Comparison of ENCODE assay signal across 24 cellular contexts in the genomic region with DNA sequence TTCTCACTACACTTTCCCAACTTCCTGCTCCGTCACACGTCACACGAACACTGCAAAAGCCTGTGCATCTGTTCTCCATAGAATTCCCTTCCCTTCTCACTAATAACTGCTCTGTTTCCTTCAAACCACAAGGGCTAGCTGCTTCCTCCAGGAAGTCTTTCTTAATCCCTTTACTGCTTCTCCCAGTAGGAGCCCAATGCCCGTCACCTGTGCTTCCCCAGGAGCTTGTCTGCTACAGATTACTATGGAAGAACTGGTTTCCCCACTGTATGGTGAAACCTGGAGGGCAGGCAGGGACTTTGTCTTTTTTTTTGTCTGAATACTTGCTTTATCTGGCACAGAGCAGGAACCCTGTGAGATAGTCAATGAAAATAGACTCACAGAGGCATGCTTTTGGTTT.
"Had no signal": no experiment of that assay in that cellular context is flagged by ENCODE, and none has a peak within 500 bp of the region (broad histone marks: within the 10 kb centered on the region; RNA-seq: fewer than 3 reads in every experiment).

No MANE protein-coding gene starts in this region.

- H3K4me3 ChIP-seq: heart right ventricle, left lung, sigmoid colon, transverse colon, uterus had no signal

- DNase-seq: activated CD4-positive, alpha-beta T cell treated with anti-CD3 and anti-CD28 coated beads for 1 hour; activated CD8-positive, alpha-beta memory T cell treated with anti-CD3 and anti-CD28 coated beads, Interleukin-2, amount 50 U/mL, for 48 hours; activated naive CD4-positive, alpha-beta T cell; activated T-cell treated with anti-CD3 and anti-CD28 coated beads, Interleukin-2, amount 50 U/mL, for 4 hours; cerebellar nuclear complex; cortex of kidney; foreskin fibroblast; heart right ventricle; immature natural killer cell; kidney glomerular epithelial cell; midbrain; natural killer cell; retina; sigmoid colon; stimulated activated CD4-positive, alpha-beta T cell treated with anti-CD3 and anti-CD28 coated beads, Interleukin-2, amount 100 ng/mL, for 48 hours; stimulated activated CD8-positive, alpha-beta memory T cell treated with anti-CD3 and anti-CD28 coated beads, Interleukin-4, amount 100 ng/mL, for 48 hours; stimulated activated naive B cell treated with anti-CD40 and anti-IgM and Interleukin-4, amounts not matched to agents 10 μg/mL and 1 μg/mL and 100 μg/mL, for 72 hours; T-helper 2 cell; transverse colon; uterus had no signal

- H3K27ac Mint-ChIP-seq: activated naive CD8-positive, alpha-beta T cell; activated T-helper 2 cell treated with anti-CD3 and anti-CD28 coated beads, Interferon-gamma antibody, Interleukin-2, Interleukin-4, amounts not matched to agents 10 μg/mL and 5 μg/mL and 100 μg/mL, durations not matched to agents 14 hours and 24 hours and 36 hours; immature natural killer cell; natural killer cell; stimulated activated naive B cell treated with anti-CD40 and anti-IgM and Interleukin-4, amounts not matched to agents 10 μg/mL and 1 μg/mL and 100 μg/mL, for 72 hours had no signal

- H3K4me1 ChIP-seq: heart right ventricle, left lung, sigmoid colon, transverse colon, uterus had no signal

- H3K36me3 Mint-ChIP-seq: activated naive CD8-positive, alpha-beta T cell; natural killer cell; stimulated activated naive B cell treated with anti-CD40 and anti-IgM and Interleukin-4, amounts not matched to agents 10 μg/mL and 1 μg/mL and 100 μg/mL, for 72 hours had no signal

- ATAC-seq: activated T-cell treated with anti-CD3 and anti-CD28 coated beads, Interleukin-2, amount 50 U/mL, for 4 hours; heart right ventricle; left lung; natural killer cell; stimulated activated naive B cell treated with anti-CD40 and anti-IgM and Interleukin-4, amounts not matched to agents 10 μg/mL and 1 μg/mL and 100 μg/mL, for 72 hours had no signal

- H3K9me3 ChIP-seq: heart right ventricle, left lung, sigmoid colon, transverse colon, uterus had no signal

- H3K36me3 ChIP-seq: heart right ventricle, left lung, sigmoid colon, transverse colon, uterus had no signal

- H3K27ac ChIP-seq: heart right ventricle, left lung, sigmoid colon, transverse colon, uterus, VCaP had no signal

- H3K27me3 ChIP-seq: left lung, sigmoid colon, transverse colon, uterus had no signal

- H3K9me3 Mint-ChIP-seq: activated T-cell treated with anti-CD3 and anti-CD28 coated beads, Interleukin-2, amount 50 U/mL, for 4 hours; activated T-helper 2 cell treated with anti-CD3 and anti-CD28 coated beads, Interferon-gamma antibody, Interleukin-2, Interleukin-4, amounts not matched to agents 10 μg/mL and 5 μg/mL and 100 μg/mL, durations not matched to agents 14 hours and 24 hours and 36 hours; stimulated activated naive B cell treated with anti-CD40 and anti-IgM and Interleukin-4, amounts not matched to agents 10 μg/mL and 1 μg/mL and 100 μg/mL, for 72 hours had no signal

- H3K4me1 Mint-ChIP-seq: immature natural killer cell; natural killer cell; stimulated activated naive B cell treated with anti-CD40 and anti-IgM and Interleukin-4, amounts not matched to agents 10 μg/mL and 1 μg/mL and 100 μg/mL, for 72 hours had no signal

- H3K4me3 Mint-ChIP-seq: activated naive CD8-positive, alpha-beta T cell; activated T-cell treated with anti-CD3 and anti-CD28 coated beads, Interleukin-2, amount 50 U/mL, for 4 hours; immature natural killer cell; natural killer cell; stimulated activated naive B cell treated with anti-CD40 and anti-IgM and Interleukin-4, amounts not matched to agents 10 μg/mL and 1 μg/mL and 100 μg/mL, for 72 hours had no signal
